Comparison of ENCODE assay signal across 17 cellular contexts in genomic region chr12:94457331-94457730, GRCh38. TPM values are rescaled to one million over a fixed set of nuclear protein-coding genes. Genes with fewer than 3 reads are reported as not detected.
DNase-seq lines count a peak whose midpoint lies in the region; ATAC-seq and TF ChIP-seq lines count a peak whose summit lies in the region.
"Had no signal": no experiment of that assay in that cellular context is flagged by ENCODE, and none has a peak within 500 bp of the region (broad histone marks: within the 10 kb centered on the region; RNA-seq: fewer than 3 reads in every experiment).

No MANE protein-coding gene starts in this region.

- peaks cover 20 to 46% (median 26%) of the 10 kb centered on the region in 4 donors for H3K4me1 Mint-ChIP-seq in CD4-positive, CD25-positive, alpha-beta regulatory T cell

- H3K9me2 ChIP-seq in DOHH2 (replicated peaks; ENCODE audit: control insufficient read depth, low read length) = no peaks in the 10 kb centered on the region

- peaks cover 5% of the 10 kb centered on the region for H3K27me3 Mint-ChIP-seq in CD4-positive, CD25-positive, alpha-beta regulatory T cell

- peaks cover 13% of the 10 kb centered on the region for H3K36me3 Mint-ChIP-seq in CD4-positive, CD25-positive, alpha-beta regulatory T cell

- intact Hi-C loops in stomach (cut with DNase I; ENCODE audit: low total_unique reads) = no loop called here

- TF ChIP-seq EP300 in stomach (IDR thresholded peaks at IDR 0.05) = no peak

- H3K4me2 ChIP-seq in DOHH2 (ENCODE audit: low read length) = peak overlapping the region; percentile 99

- no peak for ATAC-seq in CD4-positive, CD25-positive, alpha-beta regulatory T cell (ENCODE audit: low read depth in 2 of 2)
- no peak for ATAC-seq in GM18873 (IDR thresholded peaks at IDR 0.05; ENCODE audit: low FRiP score, unreplicated experiment)

- DNase-seq in CD4-positive, CD25-positive, alpha-beta regulatory T cell = no peak
- peak; percentile 51 for DNase-seq in RKO (ENCODE audit: low spot score)
- peak; percentile 17 for DNase-seq in fibroblast of mammary gland (ENCODE audit: low read depth)
- DNase-seq in T-helper 1 cell = no peak
- no peak for DNase-seq in NCI-H2227 (lab: John Stamatoyannopoulos, UW; ENCODE audit: unreplicated experiment)
- no peak for DNase-seq in stomach
- DNase-seq: activated gamma-delta T cell; cortex of kidney; foreskin fibroblast; kidney glomerular epithelial cell; mesendoderm; NCI-H1436 treated with DMSO at 0.1 percent for 48 hours; NCI-H2227 treated with DMSO at 0.1 percent for 48 hours; stimulated activated CD4-positive, alpha-beta T cell treated with anti-CD3 and anti-CD28 coated beads, Interleukin-4, amount 100 ng/mL, for 4 hours had no signal

- no peak overlapping the region for H3K27ac ChIP-seq in CD4-positive, CD25-positive, alpha-beta regulatory T cell (ENCODE audit: insufficient read depth, low read length, poor library complexity, severe bottlenecking)
- H3K27ac ChIP-seq in DOHH2 (ENCODE audit: low read depth, low read length) (no peak overlapping the region), stomach (no peak overlapping the region)
- H3K27ac ChIP-seq: RWPE1 had no signal

- H3K4me1 ChIP-seq in CD4-positive, CD25-positive, alpha-beta regulatory T cell (ENCODE audit: control insufficient read depth, insufficient read depth, low read length, poor library complexity, severe bottlenecking) = peaks cover 13% of the 10 kb centered on the region
- H3K4me1 ChIP-seq in DOHH2 (ENCODE audit: control insufficient read depth, low read length) (peaks cover 24% of the 10 kb centered on the region), stomach (peaks cover 0 to 25% (median 16%) of the 10 kb centered on the region in 4 donors)

- H4K20me1 ChIP-seq in DOHH2 (ENCODE audit: control insufficient read depth, insufficient read depth, low read depth, low read length) = no peaks in the 10 kb centered on the region

- peaks cover 71% of the 10 kb centered on the region for H3K79me2 ChIP-seq in DOHH2 (ENCODE audit: control insufficient read depth, low read length)

- H3K27me3 ChIP-seq in CD4-positive, CD25-positive, alpha-beta regulatory T cell (ENCODE audit: control insufficient read depth, insufficient read depth, low read length) = no peaks in the 10 kb centered on the region
- H3K27me3 ChIP-seq in DOHH2 (ENCODE audit: control insufficient read depth, low read length) (peaks cover 3% of the 10 kb centered on the region; the same call in 1 of the 2 replicates), stomach (no peaks in the 10 kb centered on the region)

- no peak for TF ChIP-seq CTCF in DOHH2 (IDR thresholded peaks at IDR 0.05; ENCODE audit: low read depth, low read length, poor library complexity, severe bottlenecking)
- TF ChIP-seq CTCF in fibroblast of mammary gland (conservative IDR thresholded peaks at IDR 0.05; ENCODE audit: control insufficient read depth, insufficient read depth, low read depth, low read length) = no peak
- TF ChIP-seq CTCF in stomach (IDR thresholded peaks at IDR 0.05) = no peak

- H3K4me3 Mint-ChIP-seq in CD4-positive, CD25-positive, alpha-beta regulatory T cell = peak overlapping the region; percentile 2 to 85 (median 56)

- peaks cover 9% of the 10 kb centered on the region for H3F3A ChIP-seq in DOHH2 (ENCODE audit: control insufficient read depth, insufficient read depth)

- no peak for TF ChIP-seq POLR2A in stomach (IDR thresholded peaks at IDR 0.05)

- H3K9me3 Mint-ChIP-seq in CD4-positive, CD25-positive, alpha-beta regulatory T cell = peaks cover 0 to 4% (median 0%) of the 10 kb centered on the region in 7 donors

- H3K4me3 ChIP-seq in CD4-positive, CD25-positive, alpha-beta regulatory T cell (ENCODE audit: low read depth, low read length) = no peak overlapping the region
- H3K4me3 ChIP-seq in DOHH2 (ENCODE audit: low read length) (no peak overlapping the region), fibroblast of mammary gland (ENCODE audit: control insufficient read depth, low read depth, low read length) (no peak overlapping the region), stomach (no peak overlapping the region)

- H3K27ac Mint-ChIP-seq in CD4-positive, CD25-positive, alpha-beta regulatory T cell = peak overlapping the region in 1 of 3 donors; percentile 62

- no peaks in the 10 kb centered on the region for H3K36me3 ChIP-seq in CD4-positive, CD25-positive, alpha-beta regulatory T cell (ENCODE audit: control insufficient read depth, insufficient read depth, low read length)
- H3K36me3 ChIP-seq in DOHH2 (ENCODE audit: control insufficient read depth, low read length) (peaks cover 40% of the 10 kb centered on the region), stomach (peaks cover 4 to 7% (median 7%) of the 10 kb centered on the region in 4 donors)

- WGBS in stomach, 5 donors = 75 to 95% (median 90%) methylated on average over 1 of the region's 1 CpG

- no peaks in the 10 kb centered on the region for H3K9me3 ChIP-seq in CD4-positive, CD25-positive, alpha-beta regulatory T cell (ENCODE audit: control insufficient read depth in 2 of 2, low read length in 2 of 2)
- H3K9me3 ChIP-seq in DOHH2 (ENCODE audit: control insufficient read depth, insufficient read depth, low read length) (no peaks in the 10 kb centered on the region), stomach (no peaks in the 10 kb centered on the region)

RNA-seq across cellular contexts. Expression of gene CEP83, which starts 2.3 kb away (rescaled TPM):
- 14.2 TPM for total RNA-seq in CD4-positive, CD25-positive, alpha-beta regulatory T cell
- polyA plus RNA-seq in CD4-positive, CD25-positive, alpha-beta regulatory T cell = 1 to 10 TPM; 3.7 to 5.5 (median 4.6) TPM
- total RNA-seq in stomach = 10 to 100 TPM; 14.8 to 44.4 (median 24.6) TPM
- 1 to 10 TPM; 2.6 to 8.2 (median 4.9) TPM for polyA plus RNA-seq in stomach

Comparison
In these comparisons a context has a peak if more than half of its experiments do, and no peak if none do; other contexts are left out.
1. DNase-seq: peak in RKO (single experiment) and fibroblast of mammary gland (single experiment); none in CD4-positive, CD25-positive, alpha-beta regulatory T cell (0 of 3), T-helper 1 cell (0 of 5), NCI-H2227 (single experiment) and stomach (single experiment).